ENCODE assay signal across 1 cellular context in genomic region chr19:43950834-43951626, GRCh38.
TF ChIP-seq lines count a peak whose summit lies in the region.

Gene ZNF221, plus strand, starts transcription at chr19:43951228. Its CDS starts 11,499 bp downstream, at chr19:43962727.

TF ChIP-seq in HepG2, 621 proteins besides CTCF, POLR2A, EP300 and RAD21 (continued from another document and continues in another):
- TF ChIP-seq ZBTB14 (CRISPR knock-in tag; IDR thresholded peaks at IDR 0.05) (no peak), U2AF2 (IDR thresholded peaks at IDR 0.05; ENCODE audit: low read depth, low read length) (no peak), ZFP90 (CRISPR knock-in tag; IDR thresholded peaks at IDR 0.05; ENCODE audit: borderline replicate concordance) (no peak), ZNF720 (CRISPR knock-in tag; IDR thresholded peaks at IDR 0.05) (no peak), ZNF362 (CRISPR knock-in tag; IDR thresholded peaks at IDR 0.05; ENCODE audit: borderline replicate concordance) (0 out of 2 replicates have a peak, but pooled peaks have one; percentile 13), TEAD3 (CRISPR knock-in tag; optimal IDR thresholded peaks at IDR 0.05; ENCODE audit: borderline replicate concordance) (peak; percentile 68), ZNF773 (CRISPR knock-in tag; IDR thresholded peaks at IDR 0.05; ENCODE audit: borderline replicate concordance) (no peak), SP2 (CRISPR knock-in tag; IDR thresholded peaks at IDR 0.05) (peak; percentile 60), HDAC1 (CRISPR knock-in tag; IDR thresholded peaks at IDR 0.05) (peak; percentile 47), POGZ (CRISPR knock-in tag; IDR thresholded peaks at IDR 0.05) (peak; percentile 89), ZNF441 (CRISPR knock-in tag; IDR thresholded peaks at IDR 0.05; ENCODE audit: borderline replicate concordance) (peak; percentile 61), IRX3 (CRISPR knock-in tag; IDR thresholded peaks at IDR 0.05; ENCODE audit: borderline replicate concordance, low read depth) (no peak), KAT7 (CRISPR knock-in tag; IDR thresholded peaks at IDR 0.05; ENCODE audit: borderline replicate concordance) (no peak), TBP (CRISPR knock-in tag; IDR thresholded peaks at IDR 0.05) (no peak), CREB3 (CRISPR knock-in tag; IDR thresholded peaks at IDR 0.05) (no peak), THAP8 (CRISPR knock-in tag; IDR thresholded peaks at IDR 0.05; ENCODE audit: borderline replicate concordance) (no peak), MIER2 (CRISPR knock-in tag; IDR thresholded peaks at IDR 0.05) (peak; percentile 71; the same call in 1 of the 2 replicates), ESRRA (CRISPR knock-in tag; IDR thresholded peaks at IDR 0.05; ENCODE audit: low read depth) (0 out of 2 replicates have a peak, but pooled peaks have one; percentile 35), CAMTA2 (CRISPR knock-in tag; IDR thresholded peaks at IDR 0.05; ENCODE audit: borderline replicate concordance) (no peak), RERE (CRISPR knock-in tag; IDR thresholded peaks at IDR 0.05; ENCODE audit: low read depth) (no peak), SYNCRIP (IDR thresholded peaks at IDR 0.05; ENCODE audit: insufficient read depth, low read depth, low read length) (no peak), NBN (conservative IDR thresholded peaks at IDR 0.05) (no peak), PHF5A (CRISPR knock-in tag; IDR thresholded peaks at IDR 0.05; ENCODE audit: low read depth, unreplicated experiment) (no peak), MTA1 (CRISPR knock-in tag; IDR thresholded peaks at IDR 0.05; ENCODE audit: borderline replicate concordance) (peak; percentile 30; the same call in 1 of the 2 replicates), SALL1 (CRISPR knock-in tag; IDR thresholded peaks at IDR 0.05) (peak; percentile 76), MTF2 (CRISPR knock-in tag; IDR thresholded peaks at IDR 0.05; ENCODE audit: borderline replicate concordance) (peak; percentile 57; the same call in 1 of the 2 replicates), SMARCE1 (IDR thresholded peaks at IDR 0.05; ENCODE audit: borderline replicate concordance) (no peak), HMGXB3 (CRISPR knock-in tag; IDR thresholded peaks at IDR 0.05; ENCODE audit: borderline replicate concordance) (peak; percentile 55; the same call in 1 of the 2 replicates), ELF4 (CRISPR knock-in tag; IDR thresholded peaks at IDR 0.05; ENCODE audit: borderline replicate concordance) (0 out of 2 replicates have a peak, but pooled peaks have one; percentile 43), ATAD3A (CRISPR knock-in tag; IDR thresholded peaks at IDR 0.05) (no peak), REXO4 (CRISPR knock-in tag; IDR thresholded peaks at IDR 0.05; ENCODE audit: borderline replicate concordance) (no peak), RBAK (CRISPR knock-in tag; IDR thresholded peaks at IDR 0.05) (no peak), ZNF7 (CRISPR knock-in tag; IDR thresholded peaks at IDR 0.05) (no peak), ZNF556 (CRISPR knock-in tag; IDR thresholded peaks at IDR 0.05; ENCODE audit: borderline replicate concordance) (peak; percentile 54; the same call in 1 of the 2 replicates)
- TF ChIP-seq, protein P1, sequence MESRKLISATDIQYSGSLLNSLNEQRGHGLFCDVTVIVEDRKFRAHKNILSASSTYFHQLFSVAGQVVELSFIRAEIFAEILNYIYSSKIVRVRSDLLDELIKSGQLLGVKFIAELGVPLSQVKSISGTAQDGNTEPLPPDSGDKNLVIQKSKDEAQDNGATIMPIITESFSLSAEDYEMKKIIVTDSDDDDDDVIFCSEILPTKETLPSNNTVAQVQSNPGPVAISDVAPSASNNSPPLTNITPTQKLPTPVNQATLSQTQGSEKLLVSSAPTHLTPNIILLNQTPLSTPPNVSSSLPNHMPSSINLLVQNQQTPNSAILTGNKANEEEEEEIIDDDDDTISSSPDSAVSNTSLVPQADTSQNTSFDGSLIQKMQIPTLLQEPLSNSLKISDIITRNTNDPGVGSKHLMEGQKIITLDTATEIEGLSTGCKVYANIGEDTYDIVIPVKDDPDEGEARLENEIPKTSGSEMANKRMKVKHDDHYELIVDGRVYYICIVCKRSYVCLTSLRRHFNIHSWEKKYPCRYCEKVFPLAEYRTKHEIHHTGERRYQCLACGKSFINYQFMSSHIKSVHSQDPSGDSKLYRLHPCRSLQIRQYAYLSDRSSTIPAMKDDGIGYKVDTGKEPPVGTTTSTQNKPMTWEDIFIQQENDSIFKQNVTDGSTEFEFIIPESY (CRISPR knock-in tag; IDR thresholded peaks at IDR 0.05): peak; percentile 50
- TF ChIP-seq, protein P2, sequence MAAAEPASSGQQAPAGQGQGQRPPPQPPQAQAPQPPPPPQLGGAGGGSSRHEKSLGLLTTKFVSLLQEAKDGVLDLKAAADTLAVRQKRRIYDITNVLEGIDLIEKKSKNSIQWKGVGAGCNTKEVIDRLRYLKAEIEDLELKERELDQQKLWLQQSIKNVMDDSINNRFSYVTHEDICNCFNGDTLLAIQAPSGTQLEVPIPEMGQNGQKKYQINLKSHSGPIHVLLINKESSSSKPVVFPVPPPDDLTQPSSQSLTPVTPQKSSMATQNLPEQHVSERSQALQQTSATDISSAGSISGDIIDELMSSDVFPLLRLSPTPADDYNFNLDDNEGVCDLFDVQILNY (CRISPR knock-in tag; conservative IDR thresholded peaks at IDR 0.05): no peak
- TF ChIP-seq, protein P3, sequence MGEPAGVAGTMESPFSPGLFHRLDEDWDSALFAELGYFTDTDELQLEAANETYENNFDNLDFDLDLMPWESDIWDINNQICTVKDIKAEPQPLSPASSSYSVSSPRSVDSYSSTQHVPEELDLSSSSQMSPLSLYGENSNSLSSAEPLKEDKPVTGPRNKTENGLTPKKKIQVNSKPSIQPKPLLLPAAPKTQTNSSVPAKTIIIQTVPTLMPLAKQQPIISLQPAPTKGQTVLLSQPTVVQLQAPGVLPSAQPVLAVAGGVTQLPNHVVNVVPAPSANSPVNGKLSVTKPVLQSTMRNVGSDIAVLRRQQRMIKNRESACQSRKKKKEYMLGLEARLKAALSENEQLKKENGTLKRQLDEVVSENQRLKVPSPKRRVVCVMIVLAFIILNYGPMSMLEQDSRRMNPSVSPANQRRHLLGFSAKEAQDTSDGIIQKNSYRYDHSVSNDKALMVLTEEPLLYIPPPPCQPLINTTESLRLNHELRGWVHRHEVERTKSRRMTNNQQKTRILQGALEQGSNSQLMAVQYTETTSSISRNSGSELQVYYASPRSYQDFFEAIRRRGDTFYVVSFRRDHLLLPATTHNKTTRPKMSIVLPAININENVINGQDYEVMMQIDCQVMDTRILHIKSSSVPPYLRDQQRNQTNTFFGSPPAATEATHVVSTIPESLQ (CRISPR knock-in tag; conservative IDR thresholded peaks at IDR 0.05): no peak
- TF ChIP-seq, protein P4, sequence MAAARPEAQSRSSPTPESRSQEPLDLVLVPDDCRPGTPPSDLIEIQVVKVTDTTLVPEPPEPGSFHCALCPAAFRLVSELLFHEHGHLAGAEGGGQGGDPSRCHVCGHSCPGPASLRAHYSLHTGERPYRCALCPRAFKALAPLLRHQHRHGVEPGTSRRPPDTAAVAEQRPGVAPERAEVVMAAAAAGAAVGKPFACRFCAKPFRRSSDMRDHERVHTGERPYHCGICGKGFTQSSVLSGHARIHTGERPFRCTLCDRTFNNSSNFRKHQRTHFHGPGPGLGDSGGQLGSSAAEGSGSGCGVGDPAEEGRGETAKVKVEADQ (CRISPR knock-in tag; IDR thresholded peaks at IDR 0.05; ENCODE audit: borderline replicate concordance): no peak
- TF ChIP-seq, protein P5, sequence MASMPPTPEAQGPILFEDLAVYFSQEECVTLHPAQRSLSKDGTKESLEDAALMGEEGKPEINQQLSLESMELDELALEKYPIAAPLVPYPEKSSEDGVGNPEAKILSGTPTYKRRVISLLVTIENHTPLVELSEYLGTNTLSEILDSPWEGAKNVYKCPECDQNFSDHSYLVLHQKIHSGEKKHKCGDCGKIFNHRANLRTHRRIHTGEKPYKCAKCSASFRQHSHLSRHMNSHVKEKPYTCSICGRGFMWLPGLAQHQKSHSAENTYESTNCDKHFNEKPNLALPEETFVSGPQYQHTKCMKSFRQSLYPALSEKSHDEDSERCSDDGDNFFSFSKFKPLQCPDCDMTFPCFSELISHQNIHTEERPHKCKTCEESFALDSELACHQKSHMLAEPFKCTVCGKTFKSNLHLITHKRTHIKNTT (CRISPR knock-in tag; IDR thresholded peaks at IDR 0.05): no peak
